Comparison of ENCODE assay signal across 11 cellular contexts in genomic region chr11:75476716-75477613, GRCh38. TPM values are rescaled to one million over a fixed set of nuclear protein-coding genes. Genes with fewer than 3 reads are reported as not detected.
DNase-seq lines count a peak whose midpoint lies in the region; ATAC-seq and TF ChIP-seq lines count a peak whose summit lies in the region.
"Had no signal": no experiment of that assay in that cellular context is flagged by ENCODE, and none has a peak within 500 bp of the region (broad histone marks: within the 10 kb centered on the region; RNA-seq: fewer than 3 reads in every experiment).

No MANE protein-coding gene starts in this region.

- H3K27me3 ChIP-seq in heart right ventricle = no peaks in the 10 kb centered on the region
- no peaks in the 10 kb centered on the region for H3K27me3 ChIP-seq in stomach

- TF ChIP-seq CTCF in heart right ventricle (IDR thresholded peaks at IDR 0.05) (no peak), stomach (IDR thresholded peaks at IDR 0.05) (no peak)

- ATAC-seq in activated naive CD4-positive, alpha-beta T cell treated with anti-CD3 and anti-CD28 coated beads, Interleukin-2, amount 50 U/mL, for 72 hours = no peak
- ATAC-seq in heart right ventricle = peak in 6 of 8 donors; percentile 21 to 67 (median 48)
- no peak for ATAC-seq in GM21515 (IDR thresholded peaks at IDR 0.05; ENCODE audit: unreplicated experiment)

- no peaks in the 10 kb centered on the region for H3K9me3 Mint-ChIP-seq in activated naive CD4-positive, alpha-beta T cell treated with anti-CD3 and anti-CD28 coated beads, Interleukin-2, amount 50 U/mL, for 72 hours
- H3K9me3 Mint-ChIP-seq: natural killer cell treated with Interleukin-12 subunit alpha and Interleukin-12 subunit beta and Interleukin-15 and Interleukin-18, amount 100 ng/mL, for 72 hours had no signal

- no peak for TF ChIP-seq POLR2A in stomach (IDR thresholded peaks at IDR 0.05)

- peak overlapping the region in 5 of 10 donors; percentile 25 to 67 (median 51) for H3K27ac ChIP-seq in heart right ventricle
- H3K27ac ChIP-seq in stomach = peak overlapping the region in 4 of 5 donors; percentile 28 to 65 (median 58)

- H3K9me3 ChIP-seq in heart right ventricle (no peaks in the 10 kb centered on the region), stomach (no peaks in the 10 kb centered on the region)
- H3K9me3 ChIP-seq: HAP-1 had no signal

- TF ChIP-seq EP300 in stomach (IDR thresholded peaks at IDR 0.05) = no peak

- H3K4me1 ChIP-seq in heart right ventricle (peaks cover 0 to 60% (median 29%) of the 10 kb centered on the region in 9 donors), stomach (peaks cover 3 to 34% (median 22%) of the 10 kb centered on the region in 4 donors)

- 64 to 75% methylated on average over 11 of the region's 11 CpGs for WGBS in heart right ventricle, 2 donors
- 44 to 63% (median 51%) methylated on average over 7 to 11 of the region's 11 CpGs for WGBS in stomach, 5 donors

- H3K4me3 ChIP-seq in heart right ventricle (no peak overlapping the region), stomach (no peak overlapping the region)
- H3K4me3 ChIP-seq: HAP-1 had no signal

- H3K27ac Mint-ChIP-seq in activated naive CD4-positive, alpha-beta T cell treated with anti-CD3 and anti-CD28 coated beads, Interleukin-2, amount 50 U/mL, for 72 hours = peak overlapping the region; percentile 72 to 89

- DNase-seq in activated naive CD4-positive, alpha-beta T cell treated with anti-CD3 and anti-CD28 coated beads, Interleukin-2, amount 50 U/mL, for 72 hours (ENCODE audit: low spot score in 2 of 2) = no peak
- DNase-seq in activated naive CD4-positive, alpha-beta T cell treated with Interleukin-2 at 50 U/mL for 16 hours = no peak
- peak; percentile 5 for DNase-seq in NCI-H524 treated with DMSO at 0.1 percent for 48 hours (lab: John Stamatoyannopoulos, UW)
- no peak for DNase-seq in heart right ventricle
- peak; percentile 83 for DNase-seq in stomach
- no peak for DNase-seq in HPDE6-E6E7 (ENCODE audit: extremely low spot score)
- no peak for DNase-seq in cortex of kidney (lab: John Stamatoyannopoulos, UW)
- DNase-seq: activated CD4-positive, CD25-positive, alpha-beta regulatory T cell had no signal

- intact Hi-C loops in heart right ventricle (cut with DNase I) = no loop called here
- intact Hi-C loops in stomach (cut with DNase I; ENCODE audit: low total_unique reads) = no loop called here

- no peaks in the 10 kb centered on the region for H3K36me3 ChIP-seq in heart right ventricle
- H3K36me3 ChIP-seq in stomach = no peaks in the 10 kb centered on the region
- H3K36me3 ChIP-seq: HAP-1 had no signal

- no peaks in the 10 kb centered on the region for H3K36me3 Mint-ChIP-seq in activated naive CD4-positive, alpha-beta T cell treated with anti-CD3 and anti-CD28 coated beads, Interleukin-2, amount 50 U/mL, for 72 hours
- H3K36me3 Mint-ChIP-seq: natural killer cell treated with Interleukin-12 subunit alpha and Interleukin-12 subunit beta and Interleukin-15 and Interleukin-18, amount 100 ng/mL, for 72 hours had no signal

RNA-seq across cellular contexts. Expression of gene KLHL35, which starts 44.0 kb away (rescaled TPM):
- total RNA-seq in activated naive CD4-positive, alpha-beta T cell treated with anti-CD3 and anti-CD28 coated beads, Interleukin-2, amount 50 U/mL, for 72 hours = under 1 TPM in 1 of 2 donors, not detected in 1; 0.89 TPM
- total RNA-seq in heart right ventricle = under 1 TPM in 8 of 10 donors, not detected in 2; 0.20 to 0.81 (median 0.37) TPM
- under 1 TPM; 0.29 to 0.64 TPM for polyA plus RNA-seq in heart right ventricle
- 1 to 10 TPM in 2 of 5 donors, under 1 TPM in 1, not detected in 2; 0.89 to 2.9 (median 1.7) TPM for total RNA-seq in stomach
- 1 to 10 TPM; 1.2 to 1.8 (median 1.8) TPM for polyA plus RNA-seq in stomach

RNA-seq across cellular contexts. Expression of gene GDPD5, which starts 48.8 kb away (rescaled TPM):
- 10 to 100 TPM; 13.4 to 22.7 TPM for total RNA-seq in activated naive CD4-positive, alpha-beta T cell treated with anti-CD3 and anti-CD28 coated beads, Interleukin-2, amount 50 U/mL, for 72 hours
- total RNA-seq in heart right ventricle = 1 to 10 TPM; 3.3 to 8.0 (median 4.1) TPM
- polyA plus RNA-seq in heart right ventricle = 10 to 100 TPM in 1 of 2 donors, 1 to 10 TPM in 1; 3.6 to 10.3 TPM
- total RNA-seq in stomach = 10 to 100 TPM in 2 of 5 donors, 1 to 10 TPM in 2, under 1 TPM in 1; 0.58 to 57.6 (median 5.9) TPM
- polyA plus RNA-seq in stomach = 1 to 10 TPM; 3.4 to 6.6 (median 3.9) TPM

Comparison
In these comparisons a context has a peak if more than half of its experiments do, and no peak if none do; other contexts are left out.
1. ATAC-seq: peak in heart right ventricle (6 of 8); none in activated naive CD4-positive, alpha-beta T cell treated with anti-CD3 and anti-CD28 coated beads, Interleukin-2, amount 50 U/mL, for 72 hours (0 of 2) and GM21515 (single experiment).
2. DNase-seq: peak in NCI-H524 treated with DMSO at 0.1 percent for 48 hours (single experiment) and stomach (single experiment); none in activated naive CD4-positive, alpha-beta T cell treated with anti-CD3 and anti-CD28 coated beads, Interleukin-2, amount 50 U/mL, for 72 hours (0 of 2), activated naive CD4-positive, alpha-beta T cell treated with Interleukin-2 at 50 U/mL for 16 hours (single experiment), heart right ventricle (0 of 2), HPDE6-E6E7 (single experiment) and cortex of kidney (single experiment).